In genomic region chr6:30063315-30063714, GRCh38 we compare ENCODE assay signal across 19 cellular contexts. TPM values are rescaled to one million over a fixed set of nuclear protein-coding genes. Genes with fewer than 3 reads are reported as not detected.
DNase-seq lines count a peak whose midpoint lies in the region; ATAC-seq, FAIRE-seq and TF ChIP-seq lines count a peak whose summit lies in the region.
"Had no signal": no experiment of that assay in that cellular context is flagged by ENCODE, and none has a peak within 500 bp of the region (broad histone marks: within the 10 kb centered on the region; RNA-seq: fewer than 3 reads in every experiment).

No MANE protein-coding gene starts in this region.

- no peak for FAIRE-seq in HepG2 (lab: Jason Lieb, UNC)
- FAIRE-seq in endometrium (lab: Jason Lieb, UNC), result peak; percentile 31
- FAIRE-seq: colon, H1 had no signal

- no peaks in the 10 kb centered on the region for H4K20me1 ChIP-seq in HepG2 (ENCODE audit: insufficient read depth, low read length)

- H3K27me3 ChIP-seq in HepG2 (ENCODE audit: control insufficient read depth in 1 of 2, insufficient read depth in 2 of 2, low read length in 2 of 2), result peaks cover 0 to 4% of the 10 kb centered on the region in 2 experiments; a peak in 1 of 5 replicates
- H3K27me3 ChIP-seq in right lobe of liver, result no peaks in the 10 kb centered on the region

- H3K27ac ChIP-seq in HepG2 (ENCODE audit: extremely low read length, insufficient read depth, low read length), result no peak overlapping the region
- H3K27ac ChIP-seq in right lobe of liver, result no peak overlapping the region
- H3K27ac ChIP-seq: epithelial cell of prostate had no signal

- H3K79me2 ChIP-seq in HepG2 (ENCODE audit: insufficient read depth, low read length), result peaks cover 44% of the 10 kb centered on the region

- H3K36me3 Mint-ChIP-seq in T-helper 17 cell (ENCODE audit: low read depth), result peaks cover 12% of the 10 kb centered on the region

- H3K9me3 ChIP-seq in HepG2 (ENCODE audit: low read length) (no peaks in the 10 kb centered on the region), right lobe of liver (no peaks in the 10 kb centered on the region), T-helper 17 cell (ENCODE audit: control insufficient read depth, low read length, poor library complexity, severe bottlenecking) (peaks cover 3% of the 10 kb centered on the region)

- H3K4me3 ChIP-seq in HepG2 (replicated peaks in 1 of 3; ENCODE audit: insufficient read depth in 1 of 3, low read depth in 2 of 3, low read length in 3 of 3), result no peak overlapping the region
- H3K4me3 ChIP-seq in right lobe of liver, result no peak overlapping the region

- TF ChIP-seq EP300 in HepG2 (IDR thresholded peaks at IDR 0.05; ENCODE audit: low read depth in 2 of 2, low read length in 2 of 2) (no peak), HepG2 (CRISPR knock-in tag; IDR thresholded peaks at IDR 0.05; ENCODE audit: borderline replicate concordance) (no peak)

- TF ChIP-seq POLR2A in HepG2 (IDR thresholded peaks at IDR 0.05; ENCODE audit: insufficient read depth in 1 of 2, low read depth in 2 of 2, low read length in 2 of 2), result no peak
- TF ChIP-seq POLR2A in right lobe of liver (IDR thresholded peaks at IDR 0.05), result no peak

- TF ChIP-seq RAD21 in HepG2 (CRISPR knock-in tag; IDR thresholded peaks at IDR 0.05), result no peak

- BruUV-seq in HepG2 (replicated peaks; lab: Mats Ljungman, UMichigan), result no TSS peak

- peak overlapping the region; percentile 99; the same call in 1 of the 2 replicates for H3K4me2 ChIP-seq in HepG2 (ENCODE audit: low read depth, low read length)

- H2AFZ ChIP-seq in HepG2 (ENCODE audit: low read length), result no peak overlapping the region

- peak overlapping the region; percentile 99 for H3K27ac Mint-ChIP-seq in T-helper 17 cell
- H3K27ac Mint-ChIP-seq: stimulated activated naive B cell treated with anti-CD40 and anti-IgM and Interleukin-4, amounts not matched to agents 10 μg/mL and 1 μg/mL and 100 μg/mL, for 72 hours had no signal

- no peak for TF ChIP-seq CTCF in HepG2 (CRISPR knock-in tag; IDR thresholded peaks at IDR 0.05)
- no peak for TF ChIP-seq CTCF in right lobe of liver (IDR thresholded peaks at IDR 0.05)

- H3K9ac ChIP-seq in HepG2 (ENCODE audit: insufficient read depth, low read depth, low read length), result no peak overlapping the region

- H3K4me1 Mint-ChIP-seq in T-helper 17 cell, result peaks cover 39% of the 10 kb centered on the region

- H3K4me3 Mint-ChIP-seq in T-helper 17 cell, result peak overlapping the region; percentile 28
- H3K4me3 Mint-ChIP-seq: stimulated activated naive B cell treated with anti-CD40 and anti-IgM and Interleukin-4, amounts not matched to agents 10 μg/mL and 1 μg/mL and 100 μg/mL, for 72 hours had no signal

- POLR2A ChIA-PET in HepG2 (lab: Yijun Ruan, JAX), result no interaction called here

- no peaks in the 10 kb centered on the region for H3K27me3 Mint-ChIP-seq in T-helper 17 cell
- H3K27me3 Mint-ChIP-seq: stimulated activated naive B cell treated with anti-CD40 and anti-IgM and Interleukin-4, amounts not matched to agents 10 μg/mL and 1 μg/mL and 100 μg/mL, for 72 hours had no signal

- H3K4me1 ChIP-seq in HepG2 (ENCODE audit: insufficient read depth, low read length) (peaks cover 43% of the 10 kb centered on the region), right lobe of liver (peaks cover 0 to 20% (median 7%) of the 10 kb centered on the region in 4 donors)

- no peak for DNase-seq in HepG2 (ENCODE audit: low spot score)
- DNase-seq in right lobe of liver, result no peak
- DNase-seq in T-helper 17 cell, result no peak
- DNase-seq in stimulated activated CD4-positive, alpha-beta T cell treated with anti-CD3 and anti-CD28 coated beads, Interleukin-15, amount 100 ng/mL, for 24 hours, result no peak
- DNase-seq: activated CD4-positive, alpha-beta T cell treated with anti-CD3 and anti-CD28 coated beads, Interleukin-2, amount 50 U/mL, for 4 hours; DMS79 treated with DMSO at 0.1 percent for 48 hours; NCI-H1048; nucleus accumbens; stimulated activated naive B cell treated with anti-CD40 and anti-IgM and Interleukin-4, amounts not matched to agents 10 μg/mL and 1 μg/mL and 100 μg/mL, for 72 hours; T1000 had no signal

- intact Hi-C loops in HepG2 (cut with micrococcal nuclease; ENCODE audit: unreplicated experiment) (no loop called here), right lobe of liver (cut with DNase I) (no loop called here)

- CTCF ChIA-PET in HepG2 (lab: Yijun Ruan, JAX; ENCODE audit: low intra/inter-chr PET ratio, low total read pairs), result no interaction called here

- in situ Hi-C loops in HepG2 (cut with HindIII; ENCODE audit: extremely low pct_ligation_motif_present, low pct_unique_long_range_greater_than_20kb), result no loop called here

- no peak for ATAC-seq in HepG2
- no peak for ATAC-seq in right lobe of liver
- no peak for ATAC-seq in T-helper 17 cell
- ATAC-seq in GM19395 (IDR thresholded peaks at IDR 0.05; ENCODE audit: unreplicated experiment), result no peak
- no peak for ATAC-seq in HG02642 (IDR thresholded peaks at IDR 0.05; ENCODE audit: poor library complexity, unreplicated experiment)
- no peak for ATAC-seq in HG02970 (IDR thresholded peaks at IDR 0.05; ENCODE audit: low FRiP score, unreplicated experiment)
- ATAC-seq: stimulated activated naive B cell treated with anti-CD40 and anti-IgM and Interleukin-4, amounts not matched to agents 10 μg/mL and 1 μg/mL and 100 μg/mL, for 72 hours had no signal

- no peaks in the 10 kb centered on the region for H3K36me3 ChIP-seq in HepG2 (replicated peaks in 1 of 2; ENCODE audit: control insufficient read depth in 1 of 2, insufficient read depth in 2 of 2, low read length in 2 of 2)
- peaks cover 0 to 3% (median 0%) of the 10 kb centered on the region in 4 donors for H3K36me3 ChIP-seq in right lobe of liver

- WGBS in HepG2 (ENCODE audit: low lambda C conversion rate), result 66% methylated on average over 2 of the region's 2 CpGs
- WGBS in right lobe of liver (ENCODE audit: insufficient coverage, low coverage, low lambda C conversion rate, missing lambda C conversion rate), result 82% methylated on average over 2 of the region's 2 CpGs

RNA-seq across cellular contexts. Expression of gene POLR1H, which starts 2.2 kb away (rescaled TPM):
- total RNA-seq in HepG2 (2016; rRNA removed; fragmentation: Illumina TruSeq; extraction: Trizol) (79.8 and 106 TPM in 2 replicates), right lobe of liver (10 to 100 TPM in 4 of 6 experiments, 1 to 10 TPM in 2; 9.4 to 17.8 (median 11.2) TPM), T-helper 17 cell (10 to 100 TPM; 28.9 to 31.7 TPM)
- 68.0 and 77.6 TPM in 2 replicates for total RNA-seq in HepG2 (2016; cell fraction: cytosol; rRNA removed; fragmentation: Illumina TruSeq; extraction: Trizol; ENCODE audit: low read depth)
- 78.8 and 117 TPM in 2 replicates for total RNA-seq in HepG2 (2016; cell fraction: insoluble cytoplasmic fraction; rRNA removed; fragmentation: Illumina TruSeq; extraction: Trizol)
- 56.9 and 64.0 TPM in 2 replicates for total RNA-seq in HepG2 (2016; cell fraction: membrane; rRNA removed; fragmentation: Illumina TruSeq; extraction: Trizol)
- total RNA-seq in HepG2 (2016; cell fraction: nucleus; rRNA removed; fragmentation: Illumina TruSeq; extraction: Trizol), result 32.8 and 35.1 TPM in 2 replicates
- 61.4 and 69.7 TPM in 2 replicates for polyA plus RNA-seq in HepG2 (2011; rRNA removed)
- polyA plus RNA-seq in HepG2 (2011; cell fraction: cytosol; rRNA removed), result 74.2 and 80.8 TPM in 2 replicates
- polyA plus RNA-seq in HepG2 (2011; cell fraction: nucleus; rRNA removed), result 39.5 and 47.6 TPM in 2 replicates
- 46.9 and 53.4 TPM in 2 replicates for polyA plus RNA-seq in HepG2 (2012)
- polyA plus RNA-seq in HepG2 (2016; cell fraction: cytosol; fragmentation: Illumina TruSeq; extraction: Trizol; ENCODE audit: low read depth), result 30.0 and 31.4 TPM in 2 replicates
- polyA plus RNA-seq in HepG2 (2016; cell fraction: insoluble cytoplasmic fraction; fragmentation: Illumina TruSeq; extraction: Trizol; ENCODE audit: low read depth), result 88.1 and 103 TPM in 2 replicates
- 35.2 and 36.1 TPM in 2 replicates for polyA plus RNA-seq in HepG2 (2016; cell fraction: membrane; fragmentation: Illumina TruSeq; extraction: Trizol; ENCODE audit: low read depth)
- polyA plus RNA-seq in HepG2 (2016; cell fraction: nucleus; fragmentation: Illumina TruSeq; extraction: Trizol; ENCODE audit: insufficient read depth, low read depth), result 48.3 and 49.2 TPM in 2 replicates
- 30.7 and 35.6 TPM in 2 replicates for polyA minus RNA-seq in HepG2 (2011; rRNA and poly(A)+ RNA removed; ENCODE audit: low replicate concordance)
- 8.5 and 10.8 TPM in 2 replicates for polyA minus RNA-seq in HepG2 (2011; cell fraction: cytosol; rRNA and poly(A)+ RNA removed)
- 10.4 and 12.1 TPM in 2 replicates for polyA minus RNA-seq in HepG2 (2011; cell fraction: nucleus; rRNA and poly(A)+ RNA removed)

RNA-seq across cellular contexts. Expression of gene PPP1R11, which starts 3.7 kb away (rescaled TPM):
- total RNA-seq in HepG2 (2016; rRNA removed; fragmentation: Illumina TruSeq; extraction: Trizol) (32.1 and 33.1 TPM in 2 replicates), right lobe of liver (10 to 100 TPM; 22.9 to 37.2 (median 25.7) TPM), T-helper 17 cell (10 to 100 TPM; 52.1 to 52.4 TPM)
- total RNA-seq in HepG2 (2016; cell fraction: cytosol; rRNA removed; fragmentation: Illumina TruSeq; extraction: Trizol; ENCODE audit: low read depth), result 17.1 and 17.7 TPM in 2 replicates
- total RNA-seq in HepG2 (2016; cell fraction: insoluble cytoplasmic fraction; rRNA removed; fragmentation: Illumina TruSeq; extraction: Trizol), result 31.5 and 34.5 TPM in 2 replicates
- total RNA-seq in HepG2 (2016; cell fraction: membrane; rRNA removed; fragmentation: Illumina TruSeq; extraction: Trizol), result 26.4 and 36.9 TPM in 2 replicates
- 16.0 and 17.4 TPM in 2 replicates for total RNA-seq in HepG2 (2016; cell fraction: nucleus; rRNA removed; fragmentation: Illumina TruSeq; extraction: Trizol)
- polyA plus RNA-seq in HepG2 (2011; rRNA removed), result 49.4 and 58.9 TPM in 2 replicates
- 33.3 and 45.8 TPM in 2 replicates for polyA plus RNA-seq in HepG2 (2011; cell fraction: cytosol; rRNA removed)
- 25.5 and 35.8 TPM in 2 replicates for polyA plus RNA-seq in HepG2 (2011; cell fraction: nucleus; rRNA removed)
- 27.5 and 31.0 TPM in 2 replicates for polyA plus RNA-seq in HepG2 (2012)
- 22.4 and 30.7 TPM in 2 replicates for polyA plus RNA-seq in HepG2 (2016; cell fraction: cytosol; fragmentation: Illumina TruSeq; extraction: Trizol; ENCODE audit: low read depth)
- polyA plus RNA-seq in HepG2 (2016; cell fraction: insoluble cytoplasmic fraction; fragmentation: Illumina TruSeq; extraction: Trizol; ENCODE audit: low read depth), result 64.3 and 67.7 TPM in 2 replicates
- polyA plus RNA-seq in HepG2 (2016; cell fraction: membrane; fragmentation: Illumina TruSeq; extraction: Trizol; ENCODE audit: low read depth), result 43.9 and 50.0 TPM in 2 replicates
- polyA plus RNA-seq in HepG2 (2016; cell fraction: nucleus; fragmentation: Illumina TruSeq; extraction: Trizol; ENCODE audit: insufficient read depth, low read depth), result 36.1 and 39.4 TPM in 2 replicates
- polyA minus RNA-seq in HepG2 (2011; rRNA and poly(A)+ RNA removed; ENCODE audit: low replicate concordance), result 28.0 and 38.2 TPM in 2 replicates
- 11.4 and 11.7 TPM in 2 replicates for polyA minus RNA-seq in HepG2 (2011; cell fraction: cytosol; rRNA and poly(A)+ RNA removed)
- polyA minus RNA-seq in HepG2 (2011; cell fraction: nucleus; rRNA and poly(A)+ RNA removed), result 11.9 and 12.9 TPM in 2 replicates

RNA-seq across cellular contexts. Expression of gene RNF39, which starts 12.3 kb away (rescaled TPM):
- total RNA-seq in HepG2 (2016; rRNA removed; fragmentation: Illumina TruSeq; extraction: Trizol), result 0.13 TPM in 2 replicates
- not detected in 2 replicates for total RNA-seq in HepG2 (2016; cell fraction: cytosol; rRNA removed; fragmentation: Illumina TruSeq; extraction: Trizol; ENCODE audit: low read depth)
- total RNA-seq in HepG2 (2016; cell fraction: insoluble cytoplasmic fraction; rRNA removed; fragmentation: Illumina TruSeq; extraction: Trizol), result 0.24 TPM in 1 of 2 replicates, not detected in the other
- total RNA-seq in HepG2 (2016; cell fraction: membrane; rRNA removed; fragmentation: Illumina TruSeq; extraction: Trizol), result 0.07 and 0.09 TPM in 2 replicates
- total RNA-seq in HepG2 (2016; cell fraction: nucleus; rRNA removed; fragmentation: Illumina TruSeq; extraction: Trizol), result not detected in 2 replicates
- 1.8 and 2.2 TPM in 2 replicates for polyA plus RNA-seq in HepG2 (2011; rRNA removed)
- 1.9 and 2.2 TPM in 2 replicates for polyA plus RNA-seq in HepG2 (2011; cell fraction: cytosol; rRNA removed)
- 0.76 and 1.4 TPM in 2 replicates for polyA plus RNA-seq in HepG2 (2011; cell fraction: nucleus; rRNA removed)
- 3.2 and 3.8 TPM in 2 replicates for polyA plus RNA-seq in HepG2 (2012)
- polyA plus RNA-seq in HepG2 (2016; cell fraction: cytosol; fragmentation: Illumina TruSeq; extraction: Trizol; ENCODE audit: low read depth), result not detected in 2 replicates
- 0.37 and 0.41 TPM in 2 replicates for polyA plus RNA-seq in HepG2 (2016; cell fraction: insoluble cytoplasmic fraction; fragmentation: Illumina TruSeq; extraction: Trizol; ENCODE audit: low read depth)
- polyA plus RNA-seq in HepG2 (2016; cell fraction: membrane; fragmentation: Illumina TruSeq; extraction: Trizol; ENCODE audit: low read depth), result not detected in 2 replicates
- polyA plus RNA-seq in HepG2 (2016; cell fraction: nucleus; fragmentation: Illumina TruSeq; extraction: Trizol; ENCODE audit: insufficient read depth, low read depth), result 0.23 and 0.78 TPM in 2 replicates
- polyA minus RNA-seq in HepG2 (2011; rRNA and poly(A)+ RNA removed; ENCODE audit: low replicate concordance), result 0.26 and 0.84 TPM in 2 replicates
- 0.62 and 1.1 TPM in 2 replicates for polyA minus RNA-seq in HepG2 (2011; cell fraction: cytosol; rRNA and poly(A)+ RNA removed)
- polyA minus RNA-seq in HepG2 (2011; cell fraction: nucleus; rRNA and poly(A)+ RNA removed), result 0.37 and 0.39 TPM in 2 replicates
- total RNA-seq in right lobe of liver, result not detected
- total RNA-seq in T-helper 17 cell, result not detected
- total RNA-seq: glomerular endothelial cell, lung microvascular endothelial cell had no signal

RNA-seq across cellular contexts. Expression of gene TRIM31, which starts 49.6 kb away (rescaled TPM):
- total RNA-seq in HepG2 (2016; rRNA removed; fragmentation: Illumina TruSeq; extraction: Trizol) (0.51 TPM in 1 of 2 replicates, not detected in the other), right lobe of liver (1 to 10 TPM in 1 of 6 experiments, under 1 TPM in 5; 0.32 to 5.1 (median 0.60) TPM), T-helper 17 cell (not detected)
- not detected in 2 replicates for total RNA-seq in HepG2 (2016; cell fraction: cytosol; rRNA removed; fragmentation: Illumina TruSeq; extraction: Trizol; ENCODE audit: low read depth)
- 0.11 TPM in 1 of 2 replicates, not detected in the other for total RNA-seq in HepG2 (2016; cell fraction: insoluble cytoplasmic fraction; rRNA removed; fragmentation: Illumina TruSeq; extraction: Trizol)
- not detected in 2 replicates for total RNA-seq in HepG2 (2016; cell fraction: membrane; rRNA removed; fragmentation: Illumina TruSeq; extraction: Trizol)
- 0.16 and 0.19 TPM in 2 replicates for total RNA-seq in HepG2 (2016; cell fraction: nucleus; rRNA removed; fragmentation: Illumina TruSeq; extraction: Trizol)
- polyA plus RNA-seq in HepG2 (2011; rRNA removed), result 0.13 and 0.33 TPM in 2 replicates
- polyA plus RNA-seq in HepG2 (2011; cell fraction: cytosol; rRNA removed), result 0.07 and 0.09 TPM in 2 replicates
- polyA plus RNA-seq in HepG2 (2011; cell fraction: nucleus; rRNA removed), result 0.76 and 0.97 TPM in 2 replicates
- 3.9 and 7.8 TPM in 2 replicates for polyA plus RNA-seq in HepG2 (2012)
- polyA plus RNA-seq in HepG2 (2016; cell fraction: cytosol; fragmentation: Illumina TruSeq; extraction: Trizol; ENCODE audit: low read depth), result 0.08 and 0.22 TPM in 2 replicates
- polyA plus RNA-seq in HepG2 (2016; cell fraction: insoluble cytoplasmic fraction; fragmentation: Illumina TruSeq; extraction: Trizol; ENCODE audit: low read depth), result not detected in 2 replicates
- polyA plus RNA-seq in HepG2 (2016; cell fraction: membrane; fragmentation: Illumina TruSeq; extraction: Trizol; ENCODE audit: low read depth), result not detected in 2 replicates
- polyA plus RNA-seq in HepG2 (2016; cell fraction: nucleus; fragmentation: Illumina TruSeq; extraction: Trizol; ENCODE audit: insufficient read depth, low read depth), result 0.30 TPM in 1 of 2 replicates, not detected in the other
- 0.09 and 0.16 TPM in 2 replicates for polyA minus RNA-seq in HepG2 (2011; rRNA and poly(A)+ RNA removed; ENCODE audit: low replicate concordance)
- polyA minus RNA-seq in HepG2 (2011; cell fraction: cytosol; rRNA and poly(A)+ RNA removed), result not detected in 2 replicates
- polyA minus RNA-seq in HepG2 (2011; cell fraction: nucleus; rRNA and poly(A)+ RNA removed), result 1.3 and 3.5 TPM in 2 replicates
- total RNA-seq: glomerular endothelial cell, H1, lung microvascular endothelial cell had no signal
- polyA plus RNA-seq: H1 had no signal
